8 cellular contexts compared by ENCODE assay signal in genomic region chr10:63376560-63377304, GRCh38.
DNase-seq lines count a peak whose midpoint lies in the region; ATAC-seq and TF ChIP-seq lines count a peak whose summit lies in the region.

No MANE protein-coding gene starts in this region.

- ATAC-seq in GM18868 (IDR thresholded peaks at IDR 0.05; ENCODE audit: unreplicated experiment) (peak; percentile 99), HG02938 (IDR thresholded peaks at IDR 0.05; ENCODE audit: unreplicated experiment) (peak; percentile 98), omental fat pad (ENCODE audit: low FRiP score) (no peak)

- CTCF ChIA-PET in RWPE1 (lab: Yijun Ruan, JAX) = interaction anchor here (0.5 kb wide), 1 partner anchor 21 kb away, joined by 3 read pairs; no protein-coding TSS in a partner anchor

- H3K27ac ChIP-seq in RWPE1 = no peak overlapping the region
- peak overlapping the region; percentile 78 for H3K27ac ChIP-seq in osteoblast (ENCODE audit: low read depth, low read length)

- H2AFZ ChIP-seq in osteoblast (ENCODE audit: low read length) = no peak overlapping the region

- in situ Hi-C loops in G401 (cut with HindIII; ENCODE audit: low sequenced_read_pairs) = no loop called here

- POLR2A ChIA-PET in RWPE1 (lab: Yijun Ruan, JAX; ENCODE audit: low non-redundant PET) = no interaction called here

- peaks cover 3% of the 10 kb centered on the region for H3K36me3 ChIP-seq in osteoblast (ENCODE audit: insufficient read depth, low read length)

- peak; percentile 37 for DNase-seq in RWPE1 (ENCODE audit: low spot score)
- peak; percentile 57 for DNase-seq in osteoblast (ENCODE audit: insufficient read length, low spot score, missing footprints)
- DNase-seq in omental fat pad (ENCODE audit: low spot score) = no peak
- no peak for DNase-seq in G401 (ENCODE audit: low spot score)
- DNase-seq in NCI-H446 (lab: John Stamatoyannopoulos, UW) = no peak
- DNase-seq in activated T-cell treated with anti-CD3 and anti-CD28 coated beads, Interleukin-2, amount 50 U/mL, for 1 hour = no peak

- no peaks in the 10 kb centered on the region for H3K27me3 ChIP-seq in osteoblast (ENCODE audit: insufficient read depth, low read length)

- peak overlapping the region; percentile 85 for H3K4me2 ChIP-seq in osteoblast (ENCODE audit: insufficient read depth, low read length)

- no peaks in the 10 kb centered on the region for H3K9me3 ChIP-seq in osteoblast (ENCODE audit: low read depth, low read length)

- peaks cover 51% of the 10 kb centered on the region for H3K79me2 ChIP-seq in osteoblast (ENCODE audit: insufficient read depth, low read length)

- H3K4me1 ChIP-seq in osteoblast (ENCODE audit: insufficient read depth, low read length) = peaks cover 19% of the 10 kb centered on the region

- TF ChIP-seq CTCF in RWPE1 (conservative IDR thresholded peaks at IDR 0.05; ENCODE audit: low read depth) = no peak
- TF ChIP-seq CTCF in osteoblast (IDR thresholded peaks at IDR 0.05; ENCODE audit: extremely low read depth, low read depth, low read length) = no peak
- no peak for TF ChIP-seq CTCF in omental fat pad (IDR thresholded peaks at IDR 0.05)

- H3K4me3 ChIP-seq in osteoblast (ENCODE audit: insufficient read depth, low read length) = peak overlapping the region; percentile 53

- no peaks in the 10 kb centered on the region for H4K20me1 ChIP-seq in osteoblast (ENCODE audit: insufficient read depth, low read length)

Comparison
In these comparisons a context has a peak if more than half of its experiments do, and no peak if none do; other contexts are left out.
1. DNase-seq: peak in RWPE1 (single experiment) and osteoblast (single experiment); none in omental fat pad (single experiment), G401 (single experiment), NCI-H446 (0 of 2) and activated T-cell treated with anti-CD3 and anti-CD28 coated beads, Interleukin-2, amount 50 U/mL, for 1 hour (single experiment).